In genomic region chr16:53501216-53501859, GRCh38 we compare ENCODE assay signal across 2 cellular contexts.
TF ChIP-seq lines count a peak whose summit lies in the region.

No MANE protein-coding gene starts in this region.

TF ChIP-seq in H1, 55 proteins besides CTCF, POLR2A, EP300 and RAD21:
- no peak for TF ChIP-seq MAX (IDR thresholded peaks at IDR 0.05)
- TF ChIP-seq CHD2 (IDR thresholded peaks at IDR 0.05; ENCODE audit: low read length), result no peak
- TF ChIP-seq CEBPB (IDR thresholded peaks at IDR 0.05; ENCODE audit: low read depth, low read length), result no peak
- no peak for TF ChIP-seq TAF7 (optimal IDR thresholded peaks at IDR 0.05; ENCODE audit: borderline replicate concordance, low read depth, low read length)
- no peak for TF ChIP-seq BACH1 (IDR thresholded peaks at IDR 0.05; ENCODE audit: low read length)
- TF ChIP-seq RFX5 (IDR thresholded peaks at IDR 0.05; ENCODE audit: borderline replicate concordance, low read depth, low read length), result no peak
- TF ChIP-seq CBX5 (IDR thresholded peaks at IDR 0.05; ENCODE audit: low read depth, low read length), result no peak
- no peak for TF ChIP-seq POLR2AphosphoS5 (IDR thresholded peaks at IDR 0.05; ENCODE audit: low read depth, low read length)
- no peak for TF ChIP-seq NANOG (IDR thresholded peaks at IDR 0.05; ENCODE audit: insufficient read depth, low read depth, low read length, poor library complexity, severe bottlenecking)
- no peak for TF ChIP-seq KDM4A (IDR thresholded peaks at IDR 0.05; ENCODE audit: low read depth, low read length, severe bottlenecking)
- TF ChIP-seq RBBP5 (IDR thresholded peaks at IDR 0.05; ENCODE audit: borderline replicate concordance, low read depth, low read length), result no peak
- TF ChIP-seq SP2 (IDR thresholded peaks at IDR 0.05; ENCODE audit: low read length), result no peak
- no peak for TF ChIP-seq ASH2L (IDR thresholded peaks at IDR 0.05; ENCODE audit: low read length)

TF ChIP-seq in neural cell, 6 proteins besides CTCF, POLR2A, EP300 and RAD21 (continued from another document):
- TF ChIP-seq EZH2 (IDR thresholded peaks at IDR 0.05; ENCODE audit: borderline replicate concordance, insufficient read depth, low read length, poor library complexity, severe bottlenecking) (no peak), REST (IDR thresholded peaks at IDR 0.05; ENCODE audit: borderline replicate concordance) (no peak), SMC3 (conservative IDR thresholded peaks at IDR 0.05; ENCODE audit: poor library complexity) (no peak)
